In the genomic region with DNA sequence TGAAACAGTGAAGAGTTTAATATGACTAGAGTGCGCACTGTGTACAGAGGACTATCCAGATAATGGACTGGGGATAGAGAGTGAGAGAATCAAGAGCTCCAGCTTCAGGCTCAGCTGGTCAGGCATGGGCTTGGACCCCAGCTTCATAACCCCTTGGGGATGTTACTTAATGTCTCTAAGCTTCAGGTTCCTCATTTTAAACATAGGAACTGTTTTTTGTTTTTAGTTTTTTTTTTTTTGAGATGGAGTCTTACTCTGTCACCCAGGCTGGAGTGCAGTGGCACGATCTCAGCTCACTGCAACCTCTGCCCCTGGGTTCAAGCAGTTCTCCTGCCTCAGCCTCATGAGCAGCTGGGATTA, we compare ENCODE assay signal across 18 cellular contexts. TPM values are rescaled to one million over a fixed set of nuclear protein-coding genes. Genes with fewer than 3 reads are reported as not detected.
A peak's percentile ranks its signal among the peaks of the same experiment; 100 is the strongest.
DNase-seq lines count a peak whose midpoint lies in the region; TF ChIP-seq lines count a peak whose summit lies in the region.
"Had no signal": no experiment of that assay in that cellular context is flagged by ENCODE, and none has a peak within 500 bp of the region (broad histone marks: within the 10 kb centered on the region; RNA-seq: fewer than 3 reads in every experiment).

No MANE protein-coding gene starts in this region.

- H3K4me3 Mint-ChIP-seq in dendritic cell treated with granulocyte-macrophage colony-stimulating factor and Interleukin-4, amounts not matched to agents 40 ng/mL and 50 ng/mL, for 4 days, result no peak overlapping the region
- H3K4me3 Mint-ChIP-seq: T-helper 17 cell had no signal

- H3K4me1 Mint-ChIP-seq in dendritic cell treated with granulocyte-macrophage colony-stimulating factor and Interleukin-4, amounts not matched to agents 40 ng/mL and 50 ng/mL, for 4 days (ENCODE audit: low read depth), result peaks cover 41% of the 10 kb centered on the region

- no peak for TF ChIP-seq CTCF in DOHH2 (IDR thresholded peaks at IDR 0.05; ENCODE audit: low read depth, low read length, poor library complexity, severe bottlenecking)

- H3K4me3 ChIP-seq in DOHH2 (ENCODE audit: low read length) (0 out of 2 replicates have a peak overlapping the region, but pooled peaks have one; percentile 2), H7 (ENCODE audit: insufficient read depth, low read depth, low read length) (no peak overlapping the region)
- H3K4me3 ChIP-seq: A549 had no signal

- no peaks in the 10 kb centered on the region for H3K79me2 ChIP-seq in DOHH2 (ENCODE audit: control insufficient read depth, low read length)

- no peak overlapping the region for H3K27ac ChIP-seq in DOHH2 (ENCODE audit: low read depth, low read length)
- H3K27ac ChIP-seq: A549, C4-2B had no signal

- H3F3A ChIP-seq in DOHH2 (ENCODE audit: control insufficient read depth, insufficient read depth), result peaks cover 6% of the 10 kb centered on the region

- no peaks in the 10 kb centered on the region for H3K9me3 ChIP-seq in DOHH2 (ENCODE audit: control insufficient read depth, insufficient read depth, low read length)
- H3K9me3 ChIP-seq: A549 had no signal

- peaks cover 25% of the 10 kb centered on the region for H3K4me1 ChIP-seq in DOHH2 (ENCODE audit: control insufficient read depth, low read length)

- H3K4me2 ChIP-seq in DOHH2 (ENCODE audit: low read length), result peak overlapping the region; percentile 59

- intact Hi-C loops in dendritic cell treated with granulocyte-macrophage colony-stimulating factor and Interleukin-4, amounts not matched to agents 40 ng/mL and 50 ng/mL, for 4 days (cut with micrococcal nuclease), result no loop called here

- peak; percentile 57 to 65 for DNase-seq in AML-193 (lab: John Stamatoyannopoulos, UW)
- DNase-seq in NOMO-1 treated with DMSO at 0.1 percent for 48 hours (lab: John Stamatoyannopoulos, UW; ENCODE audit: unreplicated experiment), result peak; percentile 9
- DNase-seq in NCI-H2227 treated with DMSO at 0.1 percent for 48 hours (lab: John Stamatoyannopoulos, UW), result no peak
- DNase-seq in H7, result no peak
- no peak for DNase-seq in glomerular visceral epithelial cell (ENCODE audit: extremely low spot score)
- DNase-seq in NCI-H1092 treated with DMSO at 0.1 percent for 48 hours (lab: John Stamatoyannopoulos, UW), result no peak
- DNase-seq: NCI-H1417 treated with DMSO at 0.1 percent for 48 hours, NCI-H187 treated with DMSO at 0.1 percent for 48 hours, NCI-H526, Right ventricle myocardium superior, T-helper 17 cell had no signal

- H3K27ac Mint-ChIP-seq in dendritic cell treated with granulocyte-macrophage colony-stimulating factor and Interleukin-4, amounts not matched to agents 40 ng/mL and 50 ng/mL, for 4 days, result peak overlapping the region; percentile 34
- H3K27ac Mint-ChIP-seq: T-helper 17 cell had no signal

- H4K20me1 ChIP-seq in DOHH2 (ENCODE audit: control insufficient read depth, insufficient read depth, low read depth, low read length), result no peaks in the 10 kb centered on the region

- H3K9me2 ChIP-seq in DOHH2 (replicated peaks; ENCODE audit: control insufficient read depth, low read length), result no peaks in the 10 kb centered on the region

- H3K27me3 ChIP-seq in DOHH2 (ENCODE audit: control insufficient read depth, low read length) (0 out of 2 replicates have a peak, but pooled peaks cover 2% of the 10 kb centered on the region), H7 (ENCODE audit: control insufficient read depth, insufficient read depth, low read length) (no peaks in the 10 kb centered on the region; the same call in 1 of the 2 replicates)

- H3K36me3 Mint-ChIP-seq in dendritic cell treated with granulocyte-macrophage colony-stimulating factor and Interleukin-4, amounts not matched to agents 40 ng/mL and 50 ng/mL, for 4 days (ENCODE audit: low read depth), result no peaks in the 10 kb centered on the region

- no peaks in the 10 kb centered on the region for H3K9me3 Mint-ChIP-seq in dendritic cell treated with granulocyte-macrophage colony-stimulating factor and Interleukin-4, amounts not matched to agents 40 ng/mL and 50 ng/mL, for 4 days

- H3K27me3 Mint-ChIP-seq in dendritic cell treated with granulocyte-macrophage colony-stimulating factor and Interleukin-4, amounts not matched to agents 40 ng/mL and 50 ng/mL, for 4 days, result no peaks in the 10 kb centered on the region
- H3K27me3 Mint-ChIP-seq: T-helper 17 cell had no signal

- H3K36me3 ChIP-seq in DOHH2 (ENCODE audit: control insufficient read depth, low read length) (no peaks in the 10 kb centered on the region), H7 (replicated peaks; ENCODE audit: control insufficient read depth, insufficient read depth, low read length) (no peaks in the 10 kb centered on the region)

RNA-seq across cellular contexts. Expression of a gene that starts 9.9 kb away (rescaled TPM):
- total RNA-seq in H7 (2014; rRNA removed; shearing (Covaris generic)), result 21.1 and 24.0 TPM in 2 replicates

RNA-seq across cellular contexts. Expression of a gene that starts 18.0 kb away (rescaled TPM):
- total RNA-seq in H7 (2014; rRNA removed; shearing (Covaris generic)), result 0.18 and 0.38 TPM in 2 replicates
- total RNA-seq: HT1080, MCF 10A, OCI-LY7, Right ventricle myocardium superior, T-helper 17 cell had no signal

RNA-seq across cellular contexts. Expression of a gene that starts 28.1 kb away (rescaled TPM):
- total RNA-seq in H7 (2014; rRNA removed; shearing (Covaris generic)), result 17.7 and 29.3 TPM in 2 replicates

RNA-seq across cellular contexts. Expression of a gene that starts 48.1 kb away (rescaled TPM):
- total RNA-seq in H7 (2014; rRNA removed; shearing (Covaris generic)), result 5.1 and 10.7 TPM in 2 replicates
- total RNA-seq: OCI-LY7 had no signal

Comparison
In these comparisons a context has a peak if more than half of its experiments do, and no peak if none do; other contexts are left out.
1. DNase-seq: peak in AML-193 (2 of 2) and NOMO-1 treated with DMSO at 0.1 percent for 48 hours (single experiment); none in NCI-H2227 treated with DMSO at 0.1 percent for 48 hours (single experiment), H7 (single experiment), glomerular visceral epithelial cell (single experiment) and NCI-H1092 treated with DMSO at 0.1 percent for 48 hours (single experiment).